8 cellular contexts compared by ENCODE assay signal in the genomic region with DNA sequence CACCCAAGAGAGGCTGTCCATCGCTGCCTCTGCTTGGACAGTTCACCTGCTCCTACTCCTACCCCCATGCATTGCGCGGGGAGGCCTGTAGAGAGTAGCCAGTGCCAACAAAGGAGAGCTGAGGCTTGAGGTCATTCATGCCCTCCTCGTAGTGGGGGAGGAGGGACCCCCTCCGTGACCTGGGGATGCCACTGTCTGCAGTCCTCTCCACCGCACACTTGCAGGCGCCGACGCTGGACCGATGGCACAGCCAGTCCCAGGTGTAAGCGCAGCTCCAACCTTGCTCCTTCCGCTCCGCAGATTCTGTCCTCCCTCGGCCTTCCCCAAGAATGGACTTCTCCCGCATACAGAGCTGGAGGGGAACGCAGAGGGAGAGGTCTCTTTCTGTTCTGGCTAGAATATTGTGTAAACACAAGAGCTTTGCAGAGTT. TPM values are rescaled to one million over a fixed set of nuclear protein-coding genes. Genes with fewer than 3 reads are reported as not detected.
A peak's percentile ranks its signal among the peaks of the same experiment; 100 is the strongest.
DNase-seq lines count a peak whose midpoint lies in the region; ATAC-seq and TF ChIP-seq lines count a peak whose summit lies in the region.

No MANE protein-coding gene starts in this region.

- peaks cover 0 to 5% of the 10 kb centered on the region in 2 donors for H3K4me1 Mint-ChIP-seq in effector memory CD8-positive, alpha-beta T cell (ENCODE audit: low read depth in 2 of 2)
- H3K4me1 Mint-ChIP-seq in nephron progenitor cell, result peaks cover 23% of the 10 kb centered on the region

- H3K4me3 ChIP-seq in BE2C (ENCODE audit: low read depth, low read length), result peak overlapping the region; percentile 50
- H3K4me3 ChIP-seq in MM.1S (ENCODE audit: low read length), result peak overlapping the region; percentile 64; the same call in 1 of the 2 replicates

- H3K9me3 ChIP-seq in BE2C (no peaks in the 10 kb centered on the region), MM.1S (replicated peaks; ENCODE audit: insufficient read depth, low read length) (no peaks in the 10 kb centered on the region)

- peak overlapping the region; percentile 9 to 51 for H3K4me3 Mint-ChIP-seq in effector memory CD8-positive, alpha-beta T cell
- peak overlapping the region; percentile 82 for H3K4me3 Mint-ChIP-seq in nephron progenitor cell

- H3K27me3 ChIP-seq in BE2C (peaks cover 28% of the 10 kb centered on the region), MM.1S (replicated peaks; ENCODE audit: insufficient read depth, low read length) (peaks cover 38% of the 10 kb centered on the region)

- no peaks in the 10 kb centered on the region for H3K4me1 ChIP-seq in BE2C
- no peaks in the 10 kb centered on the region for H3K4me1 ChIP-seq in MM.1S (ENCODE audit: low read length)

- peaks cover 5% of the 10 kb centered on the region for H3K36me3 Mint-ChIP-seq in effector memory CD8-positive, alpha-beta T cell (ENCODE audit: insufficient read depth)
- H3K36me3 Mint-ChIP-seq in nephron progenitor cell (ENCODE audit: low read depth), result peaks cover 14% of the 10 kb centered on the region

- H3K4me2 ChIP-seq in MM.1S (ENCODE audit: low read depth, low read length), result peak overlapping the region; percentile 86

- TF ChIP-seq CTCF in BE2C (IDR thresholded peaks at IDR 0.05; ENCODE audit: low read depth, low read length) (no peak), MM.1S (IDR thresholded peaks at IDR 0.05; ENCODE audit: low read length) (no peak), nephron progenitor cell (IDR thresholded peaks at IDR 0.05) (no peak)

- no peaks in the 10 kb centered on the region for H3K79me2 ChIP-seq in MM.1S (ENCODE audit: low read length)

- no peaks in the 10 kb centered on the region for H3K9me2 ChIP-seq in MM.1S (replicated peaks; ENCODE audit: insufficient read depth, low read length)

- H3K27ac ChIP-seq in MM.1S (ENCODE audit: low read length), result no peak overlapping the region

- no peaks in the 10 kb centered on the region for H3K36me3 ChIP-seq in BE2C
- H3K36me3 ChIP-seq in MM.1S (replicated peaks; ENCODE audit: insufficient read depth, low read length), result no peaks in the 10 kb centered on the region

- peak overlapping the region; percentile 64; the same call in 1 of the 2 replicates for H2AFZ ChIP-seq in MM.1S (ENCODE audit: low read length)

- H3K27ac Mint-ChIP-seq in effector memory CD8-positive, alpha-beta T cell, result no peak overlapping the region
- no peak overlapping the region for H3K27ac Mint-ChIP-seq in nephron progenitor cell

- H3F3A ChIP-seq in MM.1S (ENCODE audit: insufficient read depth, low read length), result no peaks in the 10 kb centered on the region

- no peak for DNase-seq in BE2C
- no peak for DNase-seq in MM.1S
- DNase-seq in effector memory CD8-positive, alpha-beta T cell, result no peak
- no peak for DNase-seq in nephron progenitor cell
- no peak for DNase-seq in middle frontal gyrus (ENCODE audit: extremely low spot score, low spot score)
- DNase-seq in T-helper 9 cell, result no peak
- no peak for DNase-seq in GM19240 (ENCODE audit: insufficient read length, low spot score)

- ATAC-seq in effector memory CD8-positive, alpha-beta T cell (replicated peaks), result no peak
- ATAC-seq in HG02970 (IDR thresholded peaks at IDR 0.05; ENCODE audit: low FRiP score, unreplicated experiment), result no peak

- H3K27me3 Mint-ChIP-seq in effector memory CD8-positive, alpha-beta T cell, result peaks cover 53 to 86% of the 10 kb centered on the region in 2 donors
- H3K27me3 Mint-ChIP-seq in nephron progenitor cell (ENCODE audit: low read depth, poor library complexity), result peaks cover 77% of the 10 kb centered on the region

- no peaks in the 10 kb centered on the region for H3K9me3 Mint-ChIP-seq in effector memory CD8-positive, alpha-beta T cell
- H3K9me3 Mint-ChIP-seq in nephron progenitor cell, result no peaks in the 10 kb centered on the region

- no peak overlapping the region for H3K9ac ChIP-seq in MM.1S (ENCODE audit: low read length)

- H4K20me1 ChIP-seq in MM.1S (ENCODE audit: insufficient read depth, low read length), result no peaks in the 10 kb centered on the region

RNA-seq across cellular contexts. Expression of a gene that starts 0.7 kb away (rescaled TPM):
- 0.97 TPM for polyA plus RNA-seq in BE2C (2012; ENCODE audit: insufficient read depth, insufficient read length, low read depth)

RNA-seq across cellular contexts. Expression of a gene that starts 37.3 kb away (rescaled TPM):
- 78.3 TPM for polyA plus RNA-seq in BE2C (2012; ENCODE audit: insufficient read depth, insufficient read length, low read depth)

RNA-seq across cellular contexts. Expression of a gene that starts 48.1 kb away (rescaled TPM):
- polyA plus RNA-seq in BE2C (2012; ENCODE audit: insufficient read depth, insufficient read length, low read depth), result not detected
